ENCODE assay signal across 24 cellular contexts in genomic region chrX:10818651-10819050, GRCh38.
"Had no signal": no experiment of that assay in that cellular context is flagged by ENCODE, and none has a peak within 500 bp of the region (broad histone marks: within the 10 kb centered on the region; RNA-seq: fewer than 3 reads in every experiment).

No MANE protein-coding gene starts in this region.

- H3K4me3 ChIP-seq: coronary artery, dorsolateral prefrontal cortex, esophagus muscularis mucosa, gastroesophageal sphincter, heart left ventricle, hepatocyte, left lung, lower lobe of right lung, mucosa of descending colon had no signal

- DNase-seq: dermis blood vessel endothelial cell; dorsolateral prefrontal cortex; effector CD4-positive, alpha-beta T cell; effector memory CD4-positive, alpha-beta T cell; foreskin keratinocyte; heart left ventricle; hypothalamus; immature natural killer cell; islet precursor cell; kidney; kidney glomerular epithelial cell; left cardiac atrium; left lung; left ventricle myocardium superior; lower lobe of right lung; mesenchymal stem cell; mucosa of descending colon; naive B cell had no signal

- H3K36me3 ChIP-seq: esophagus muscularis mucosa, gastroesophageal sphincter, heart left ventricle, left lung, lower lobe of right lung had no signal

- FAIRE-seq: endothelial cell of umbilical vein, frontal cortex had no signal

- H3K27me3 ChIP-seq: esophagus muscularis mucosa, foreskin keratinocyte, gastroesophageal sphincter, hepatocyte, left lung had no signal
